ENCODE assay signal across 33 cellular contexts in the genomic region with DNA sequence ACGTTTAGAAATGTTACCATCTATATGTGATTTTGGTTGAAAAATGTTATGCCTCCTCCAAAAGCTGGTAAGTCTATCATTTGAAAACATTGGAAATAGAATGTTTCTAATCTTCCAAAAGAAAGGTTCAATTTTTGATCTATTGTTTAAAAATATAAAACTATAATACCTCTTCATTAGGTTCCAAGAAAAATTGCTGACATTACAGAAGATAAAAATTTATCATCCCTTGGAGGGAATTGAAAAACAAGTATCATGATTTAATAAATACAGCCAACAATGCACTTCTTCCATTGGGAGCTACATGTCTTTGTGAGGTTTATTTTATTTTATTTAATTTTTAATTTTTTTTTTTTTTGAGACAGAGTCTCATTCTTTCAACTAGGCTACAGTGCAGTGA.
"Had no signal": no experiment of that assay in that cellular context is flagged by ENCODE, and none has a peak within 500 bp of the region (broad histone marks: within the 10 kb centered on the region; RNA-seq: fewer than 3 reads in every experiment).

No MANE protein-coding gene starts in this region.

- ATAC-seq: activated naive CD4-positive, alpha-beta T cell treated with anti-CD3 and anti-CD28 coated beads, Interleukin-2, amount 50 U/mL, for 72 hours; activated naive CD8-positive, alpha-beta T cell treated with anti-CD3 and anti-CD28 coated beads, Interleukin-2, amount 50 U/mL, for 24 hours; activated T-cell treated with anti-CD3 and anti-CD28 coated beads, Interleukin-2, amount 50 U/mL, for 4 hours; activated T-cell treated with anti-CD3 and anti-CD28 coated beads, Interleukin-2, amount 50 U/mL, for 72 hours; activated T-helper 17 cell treated with anti-CD3 and anti-CD28 coated beads, Interleukin-2, amount 50 U/mL, for 72 hours; body of pancreas had no signal

- H3K4me1 ChIP-seq: ascending aorta, breast epithelium had no signal

- H3K9me3 ChIP-seq: ascending aorta, body of pancreas had no signal

- H3K36me3 ChIP-seq: ascending aorta, brain microvascular endothelial cell, breast epithelium, cardiac muscle cell had no signal

- H3K27me3 ChIP-seq: ascending aorta, body of pancreas, brain microvascular endothelial cell, breast epithelium, cardiac muscle cell had no signal

- H3K4me3 ChIP-seq: ascending aorta, body of pancreas, breast epithelium, cardiac muscle cell had no signal

- DNase-seq: activated effector memory CD4-positive, alpha-beta T cell treated with anti-CD3 and anti-CD28 coated beads, Interleukin-2, amount 50 U/mL, for 16 hours; activated effector memory CD4-positive, alpha-beta T cell treated with Interleukin-2 at 50 U/mL for 16 hours; activated gamma-delta T cell; activated gamma-delta T cell treated with Interleukin-2 at 50 U/mL for 16 hours; activated naive CD4-positive, alpha-beta T cell; activated naive CD4-positive, alpha-beta T cell treated with anti-CD3 and anti-CD28 coated beads for 36 hours; activated naive CD4-positive, alpha-beta T cell treated with anti-CD3 and anti-CD28 coated beads, Interleukin-2, amount 10 ng/mL, durations not matched to agents 7 days and 5 days; activated naive CD4-positive, alpha-beta T cell treated with anti-CD3 and anti-CD28 coated beads, Interleukin-2, amount 50 U/mL, for 16 hours; activated naive CD4-positive, alpha-beta T cell treated with Interleukin-2 at 50 U/mL for 16 hours; activated naive CD8-positive, alpha-beta T cell treated with anti-CD3 and anti-CD28 coated beads for 36 hours; activated naive CD8-positive, alpha-beta T cell treated with anti-CD3 and anti-CD28 coated beads, Interleukin-2, amount 10 ng/mL, durations not matched to agents 7 days and 5 days; activated naive CD8-positive, alpha-beta T cell treated with anti-CD3 and anti-CD28 coated beads, Interleukin-2, amount 50 U/mL, for 24 hours; activated T-cell treated with anti-CD3 and anti-CD28 coated beads, Interleukin-2, amount 50 U/mL, for 1 hour; activated T-cell treated with anti-CD3 and anti-CD28 coated beads, Interleukin-2, amount 50 U/mL, for 24 hours; activated T-cell treated with anti-CD3 and anti-CD28 coated beads, Interleukin-2, amount 50 U/mL, for 4 hours; activated T-cell treated with anti-CD3 and anti-CD28 coated beads, Interleukin-2, amount 50 U/mL, for 48 hours; activated T-cell treated with anti-CD3 and anti-CD28 coated beads, Interleukin-2, amount 50 U/mL, for 72 hours; amniotic stem cell; amygdala; anterior cingulate cortex; aorta; body of pancreas; brain microvascular endothelial cell; caudate nucleus; central memory CD4-positive, alpha-beta T cell; cerebellar nuclear complex had no signal

- FAIRE-seq: astrocyte, bronchial epithelial cell had no signal

- H3K27ac ChIP-seq: ascending aorta, body of pancreas, brain microvascular endothelial cell, breast epithelium, cardiac muscle cell had no signal
